ENCODE assay signal across 8 cellular contexts in genomic region chr18:31685097-31686082, GRCh38. TPM values are rescaled to one million over a fixed set of nuclear protein-coding genes. Genes with fewer than 3 reads are reported as not detected.
DNase-seq lines count a peak whose midpoint lies in the region; ATAC-seq, FAIRE-seq and TF ChIP-seq lines count a peak whose summit lies in the region.

No MANE protein-coding gene starts in this region.

- peak overlapping the region; percentile 71 for H3K27ac ChIP-seq in KMS-11
- H3K27ac ChIP-seq in RWPE1 = peak overlapping the region; percentile 88
- no peak overlapping the region for H3K27ac ChIP-seq in osteoblast (ENCODE audit: low read depth, low read length)

- H4K20me1 ChIP-seq in KMS-11 (ENCODE audit: insufficient read depth) (no peaks in the 10 kb centered on the region), osteoblast (ENCODE audit: insufficient read depth, low read length) (no peaks in the 10 kb centered on the region)

- no peak for FAIRE-seq in urothelium cell line (lab: Jason Lieb, UNC)

- peak overlapping the region; percentile 70 for H3K9ac ChIP-seq in KMS-11

- intact Hi-C loops in Right ventricle myocardium superior (cut with DNase I) = no loop called here

- ATAC-seq in GM21737 (IDR thresholded peaks at IDR 0.05; ENCODE audit: unreplicated experiment) = peak; percentile 81
- peak; percentile 94 for ATAC-seq in Right ventricle myocardium superior (ENCODE audit: poor library complexity)

- H3K27me3 ChIP-seq in KMS-11 (ENCODE audit: insufficient read depth, low read depth) = no peaks in the 10 kb centered on the region
- no peaks in the 10 kb centered on the region for H3K27me3 ChIP-seq in osteoblast (ENCODE audit: insufficient read depth, low read length)

- H3K36me3 ChIP-seq in KMS-11 (ENCODE audit: insufficient read depth) = no peaks in the 10 kb centered on the region
- H3K36me3 ChIP-seq in osteoblast (ENCODE audit: insufficient read depth, low read length) = no peaks in the 10 kb centered on the region

- H3K9me3 ChIP-seq in osteoblast (ENCODE audit: low read depth, low read length) = no peaks in the 10 kb centered on the region

- H3K4me1 ChIP-seq in KMS-11 (ENCODE audit: low read depth, poor library complexity, severe bottlenecking) = peaks cover 19% of the 10 kb centered on the region
- peaks cover 8% of the 10 kb centered on the region for H3K4me1 ChIP-seq in osteoblast (ENCODE audit: insufficient read depth, low read length)

- TF ChIP-seq CTCF in KMS-11 (conservative IDR thresholded peaks at IDR 0.05; ENCODE audit: low read depth, low read length) (0 out of 2 replicates have a peak, but pooled peaks have one; percentile 21), RWPE1 (conservative IDR thresholded peaks at IDR 0.05; ENCODE audit: low read depth) (peak; percentile 75), osteoblast (IDR thresholded peaks at IDR 0.05; ENCODE audit: extremely low read depth, low read depth, low read length) (no peak)

- no peaks in the 10 kb centered on the region for H3K9me3 Mint-ChIP-seq in activated naive CD8-positive, alpha-beta T cell (ENCODE audit: low read depth)

- H3K36me3 Mint-ChIP-seq in activated naive CD8-positive, alpha-beta T cell = no peaks in the 10 kb centered on the region

- H3K4me3 Mint-ChIP-seq in activated naive CD8-positive, alpha-beta T cell = peak overlapping the region; percentile 86

- CTCF ChIA-PET in RWPE1 (lab: Yijun Ruan, JAX) = no interaction called here

- H2AFZ ChIP-seq in KMS-11 (ENCODE audit: low read depth) = peak overlapping the region; percentile 75
- H2AFZ ChIP-seq in osteoblast (ENCODE audit: low read length) = peak overlapping the region; percentile 74

- H3K79me2 ChIP-seq in KMS-11 (ENCODE audit: insufficient read depth, low read depth) (no peaks in the 10 kb centered on the region), osteoblast (ENCODE audit: insufficient read depth, low read length) (peaks cover 3% of the 10 kb centered on the region)

- DNase-seq in GM03348 (ENCODE audit: low spot score) (peak; percentile 84), RWPE1 (ENCODE audit: low spot score) (peak; percentile 36), Right ventricle myocardium superior (peak; percentile 81), osteoblast (ENCODE audit: insufficient read length, low spot score, missing footprints) (peak; percentile 98), urothelium cell line (ENCODE audit: low spot score) (peak; percentile 75)

- H3K4me2 ChIP-seq in KMS-11 (peak overlapping the region; percentile 90), osteoblast (ENCODE audit: insufficient read depth, low read length) (peak overlapping the region; percentile 83)

- H3K4me3 ChIP-seq in KMS-11 (IDR thresholded peaks at IDR 0.05; ENCODE audit: insufficient read depth, low read depth, low read length) (no peak overlapping the region), osteoblast (ENCODE audit: insufficient read depth, low read length) (peak overlapping the region; percentile 81)

- POLR2A ChIA-PET in RWPE1 (lab: Yijun Ruan, JAX; ENCODE audit: low non-redundant PET) = no interaction called here

- no peak overlapping the region for H3K27ac Mint-ChIP-seq in activated naive CD8-positive, alpha-beta T cell

- H3K4me1 Mint-ChIP-seq in activated naive CD8-positive, alpha-beta T cell (ENCODE audit: low read depth) = peaks cover 11% of the 10 kb centered on the region

- H3K27me3 Mint-ChIP-seq in activated naive CD8-positive, alpha-beta T cell = peaks cover 32% of the 10 kb centered on the region

RNA-seq across cellular contexts. Expression of gene B4GALT6, which starts 1.0 kb away (rescaled TPM):
- total RNA-seq in Right ventricle myocardium superior (7.4 TPM), osteoblast (2.2 and 2.9 TPM in 2 replicates)

Comparison
In these comparisons a context has a peak if more than half of its experiments do, and no peak if none do; other contexts are left out.
1. DNase-seq: peak in every context shown above with its lines; median percentile 98 in osteoblast; 84 in GM03348; 81 in Right ventricle myocardium superior; 75 in urothelium cell line; 36 in RWPE1.